17 cellular contexts compared by ENCODE assay signal in the genomic region with DNA sequence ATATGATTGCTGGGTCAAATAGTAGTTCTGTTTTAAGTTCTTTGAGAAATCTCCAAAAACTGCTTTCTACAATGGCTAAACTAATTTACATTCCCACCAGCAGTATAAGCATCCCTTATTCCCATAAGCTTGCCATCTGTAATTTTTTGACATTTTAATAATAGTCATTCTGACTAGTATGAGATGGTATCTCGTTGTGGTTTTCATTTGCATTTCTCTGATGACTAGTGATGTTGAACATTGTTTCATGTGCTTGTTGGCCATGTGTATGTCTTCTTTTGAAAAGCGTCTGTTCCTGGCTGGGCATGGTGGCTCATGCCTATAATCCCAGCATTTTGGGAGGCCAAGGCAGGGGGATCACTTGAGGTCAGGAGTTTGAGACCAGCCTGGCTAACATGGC. TPM values are rescaled to one million over a fixed set of nuclear protein-coding genes. Genes with fewer than 3 reads are reported as not detected.
DNase-seq lines count a peak whose midpoint lies in the region; ATAC-seq and TF ChIP-seq lines count a peak whose summit lies in the region.
"Not testable (repeated sequence)": the region's sequence is repeated elsewhere in the genome, so short reads cannot be mapped to it uniquely, and the experiment has no call there.
"Had no signal": no experiment of that assay in that cellular context is flagged by ENCODE, and none has a peak within 500 bp of the region (broad histone marks: within the 10 kb centered on the region; RNA-seq: fewer than 3 reads in every experiment).

No MANE protein-coding gene starts in this region.

- H3K4me1 ChIP-seq in PC-3 (ENCODE audit: insufficient read depth, low read length), result peaks cover 26% of the 10 kb centered on the region
- not testable (repeated sequence) for H3K4me1 ChIP-seq in foreskin keratinocyte

- CTCF ChIA-PET in PC-3 (lab: Charles Lee), result not testable (repeated sequence)

- not testable (repeated sequence) for TF ChIP-seq CTCF in PC-3 (conservative IDR thresholded peaks at IDR 0.05; ENCODE audit: low read depth, low read length); epithelial cell of esophagus (IDR thresholded peaks at IDR 0.05; ENCODE audit: insufficient read depth, low read depth, low read length, missing control alignments); fibroblast of mammary gland (conservative IDR thresholded peaks at IDR 0.05; ENCODE audit: control insufficient read depth, insufficient read depth, low read depth, low read length); foreskin keratinocyte (conservative IDR thresholded peaks at IDR 0.05)

- not testable (repeated sequence) for H3K9me3 ChIP-seq in PC-3 (ENCODE audit: low read length)

- not testable (repeated sequence) for H4K20me1 ChIP-seq in PC-3 (ENCODE audit: low read length)

- ATAC-seq in PC-3, result not testable (repeated sequence)
- peak; percentile 56 for ATAC-seq in foreskin keratinocyte

- H3K27ac ChIP-seq in PC-3 (ENCODE audit: low read length); foreskin keratinocyte: not testable (repeated sequence)

- H2AFZ ChIP-seq in PC-3 (ENCODE audit: low read length), result not testable (repeated sequence)

- POLR2A ChIA-PET in PC-3 (lab: Charles Lee; ENCODE audit: unreplicated experiment), result not testable (repeated sequence)

- not testable (repeated sequence) for H3K9me2 ChIP-seq in PC-3 (replicated peaks; ENCODE audit: low read length)

- H3K79me2 ChIP-seq in PC-3 (ENCODE audit: low read length), result not testable (repeated sequence)

- DNase-seq in A172 (ENCODE audit: low spot score) (peak; percentile 11), HS-5 (ENCODE audit: low read depth) (peak; percentile 64), NCI-H526 (lab: John Stamatoyannopoulos, UW) (peak; percentile 16 to 36), PC-3 (peak; percentile 56), amniotic epithelial cell (ENCODE audit: low read depth) (peak; percentile 1), epithelial cell of esophagus (ENCODE audit: low read depth) (peak; percentile 7), fibroblast of mammary gland (ENCODE audit: low read depth) (peak; percentile 40), foreskin keratinocyte (peak; percentile 31 to 50)

- not testable (repeated sequence) for H3K36me3 ChIP-seq in PC-3 (ENCODE audit: low read depth, low read length)

- H3K4me3 ChIP-seq in PC-3 (ENCODE audit: low read length); epithelial cell of esophagus (ENCODE audit: low read length); fibroblast of mammary gland (ENCODE audit: control insufficient read depth, low read depth, low read length): not testable (repeated sequence)

- not testable (repeated sequence) for BruUV-seq in PC-3 (replicated peaks; lab: Mats Ljungman, UMichigan)

- not testable (repeated sequence) for H3K27me3 ChIP-seq in PC-3 (ENCODE audit: low read length); foreskin keratinocyte

- H3K9ac ChIP-seq in PC-3 (ENCODE audit: low read length), result not testable (repeated sequence)

- not testable (repeated sequence) for H3F3A ChIP-seq in PC-3 (ENCODE audit: low read length, unreplicated experiment)

- not testable (repeated sequence) for H3K4me2 ChIP-seq in PC-3 (ENCODE audit: low read length)

- intact Hi-C loops in PC-3 (cut with micrococcal nuclease), result not testable (repeated sequence)

RNA-seq across cellular contexts. Expression of a gene that starts 21.2 kb away (rescaled TPM):
- not detected in 2 replicates for total RNA-seq in A172 (2014; rRNA removed; shearing (Covaris generic))
- total RNA-seq in PC-3 (2014; rRNA removed) (0.11 and 0.12 TPM in 2 replicates), foreskin keratinocyte (not detected in 2 replicates)
- polyA plus RNA-seq in foreskin keratinocyte, result not detected in 2 replicates
- total RNA-seq: A673; CD4-positive, alpha-beta memory T cell; CD4-positive, CD25-positive, alpha-beta regulatory T cell; CD8-positive, alpha-beta memory T cell; Daoy; G401; GM12878 had no signal
- polyA plus RNA-seq: AG04450; CD14-positive monocyte; CD4-positive, alpha-beta memory T cell; CD4-positive, CD25-positive, alpha-beta regulatory T cell; CD8-positive, alpha-beta memory T cell; GM12878 had no signal

Comparison
In these comparisons a context has a peak if more than half of its experiments do, and no peak if none do; other contexts are left out.
1. DNase-seq: peak in every context shown above with its lines; median percentile 64 in HS-5; 56 in PC-3; 40 in foreskin keratinocyte; 40 in fibroblast of mammary gland; 26 in NCI-H526; 11 in A172; 7 in epithelial cell of esophagus; 1 in amniotic epithelial cell.